Comparison of ENCODE assay signal across 8 cellular contexts in genomic region chr18:54224379-54225014, GRCh38. TPM values are rescaled to one million over a fixed set of nuclear protein-coding genes. Genes with fewer than 3 reads are reported as not detected.
DNase-seq lines count a peak whose midpoint lies in the region; ATAC-seq and TF ChIP-seq lines count a peak whose summit lies in the region.

Gene MBD2 (minus strand): TSS chr18:54224669. CDS start chr18:54224559, 110 bp downstream.

- peak within 1 kb of the TSS; percentile 88 to 96 (median 96) for H3K27ac Mint-ChIP-seq in CD4-positive, CD25-positive, alpha-beta regulatory T cell
- H3K27ac Mint-ChIP-seq in activated CD4-positive, alpha-beta memory T cell treated with anti-CD3 and anti-CD28 coated beads for 36 hours, result peak within 1 kb of the TSS; percentile 96

- peak within 1 kb of the TSS; percentile 86 for H3K27ac ChIP-seq in CD4-positive, CD25-positive, alpha-beta regulatory T cell (ENCODE audit: insufficient read depth, low read length, poor library complexity, severe bottlenecking)
- H3K27ac ChIP-seq in dorsolateral prefrontal cortex (peak within 1 kb of the TSS in 54 of 59 donors; percentile 3 to 82 (median 69)), right lobe of liver (peak within 1 kb of the TSS; percentile 65 to 74 (median 69))

- CTCF ChIA-PET in activated CD4-positive, alpha-beta memory T cell treated with anti-CD3 and anti-CD28 coated beads for 36 hours (lab: Charles Lee), result interaction anchor here (0.8 to 2.5 kb wide), 7 partner anchors 13 to 133 kb away, joined by 3 to 17 read pairs (median 4); partner anchors contain the start of genes C18orf54 and POLI

- H3K4me1 ChIP-seq in CD4-positive, CD25-positive, alpha-beta regulatory T cell (ENCODE audit: control insufficient read depth, insufficient read depth, low read length, poor library complexity, severe bottlenecking), result peaks cover 42% of the 10 kb centered on the region
- H3K4me1 ChIP-seq in right lobe of liver, result peaks cover 0 to 20% (median 3%) of the 10 kb centered on the region in 4 donors

- H3K27me3 Mint-ChIP-seq in CD4-positive, CD25-positive, alpha-beta regulatory T cell, result peaks cover 4% of the 10 kb centered on the region
- no peaks in the 10 kb centered on the region for H3K27me3 Mint-ChIP-seq in activated CD4-positive, alpha-beta memory T cell treated with anti-CD3 and anti-CD28 coated beads for 36 hours

- ATAC-seq in CD4-positive, CD25-positive, alpha-beta regulatory T cell (ENCODE audit: low read depth in 2 of 2), result peak; percentile 92 to 95
- ATAC-seq in GM19397 (IDR thresholded peaks at IDR 0.05; ENCODE audit: unreplicated experiment), result peak; percentile 89
- ATAC-seq in HG03571 (IDR thresholded peaks at IDR 0.05; ENCODE audit: unreplicated experiment), result peak; percentile 88
- peak; percentile 99 to 100 (median 100) for ATAC-seq in right lobe of liver

- peaks cover 5% of the 10 kb centered on the region for H3K36me3 Mint-ChIP-seq in CD4-positive, CD25-positive, alpha-beta regulatory T cell
- peaks cover 19% of the 10 kb centered on the region for H3K36me3 Mint-ChIP-seq in activated CD4-positive, alpha-beta memory T cell treated with anti-CD3 and anti-CD28 coated beads for 36 hours

- peaks cover 19 to 48% (median 38%) of the 10 kb centered on the region in 4 donors for H3K4me1 Mint-ChIP-seq in CD4-positive, CD25-positive, alpha-beta regulatory T cell
- peaks cover 44% of the 10 kb centered on the region for H3K4me1 Mint-ChIP-seq in activated CD4-positive, alpha-beta memory T cell treated with anti-CD3 and anti-CD28 coated beads for 36 hours (ENCODE audit: low read depth)

- no peaks in the 10 kb centered on the region for H3K36me3 ChIP-seq in CD4-positive, CD25-positive, alpha-beta regulatory T cell (ENCODE audit: control insufficient read depth, insufficient read depth, low read length)
- no peaks in the 10 kb centered on the region for H3K36me3 ChIP-seq in right lobe of liver

- no peaks in the 10 kb centered on the region for H3K27me3 ChIP-seq in CD4-positive, CD25-positive, alpha-beta regulatory T cell (ENCODE audit: control insufficient read depth, insufficient read depth, low read length)
- H3K27me3 ChIP-seq in dorsolateral prefrontal cortex, result no peaks in the 10 kb centered on the region
- H3K27me3 ChIP-seq in right lobe of liver, result no peaks in the 10 kb centered on the region

- POLR2A ChIA-PET in activated CD4-positive, alpha-beta memory T cell treated with anti-CD3 and anti-CD28 coated beads for 36 hours (lab: Charles Lee), result interaction anchor here (0.6 to 1.4 kb wide), 5 partner anchors 40 to 76 kb away, joined by 3 to 14 read pairs (median 5); partner anchors contain the start of gene POLI

- intact Hi-C loops in activated CD4-positive, alpha-beta memory T cell treated with anti-CD3 and anti-CD28 coated beads for 36 hours (cut with micrococcal nuclease), result loop anchor here (1.0 to 10.0 kb wide), 4 partner anchors 22 to 720 kb away; partner anchors contain the start of genes C18orf54 and STARD6
- intact Hi-C loops in dorsolateral prefrontal cortex (cut with DNase I), result loop anchor here (1.0 to 5.0 kb wide), 4 partner anchors 44 to 133 kb away; partner anchors contain the start of genes C18orf54 (in 2 of the 2), POLI (in 2 of the 2) and STARD6 (in 2 of the 2)
- intact Hi-C loops in right lobe of liver (cut with DNase I), result no loop called here

- H3K4me3 ChIP-seq in CD4-positive, CD25-positive, alpha-beta regulatory T cell (ENCODE audit: low read depth, low read length), result peak within 1 kb of the TSS; percentile 80
- peak within 1 kb of the TSS; percentile 49 to 81 (median 72) for H3K4me3 ChIP-seq in dorsolateral prefrontal cortex
- peak within 1 kb of the TSS; percentile 56 to 70 (median 58) for H3K4me3 ChIP-seq in right lobe of liver

- no peaks in the 10 kb centered on the region for H3K9me3 ChIP-seq in CD4-positive, CD25-positive, alpha-beta regulatory T cell (ENCODE audit: control insufficient read depth in 2 of 2, low read length in 2 of 2)
- no peaks in the 10 kb centered on the region for H3K9me3 ChIP-seq in right lobe of liver

- peak; percentile 80 for TF ChIP-seq POLR2A in right lobe of liver (IDR thresholded peaks at IDR 0.05)

- H3K4me3 Mint-ChIP-seq in CD4-positive, CD25-positive, alpha-beta regulatory T cell, result peak within 1 kb of the TSS; percentile 89 to 99 (median 94)
- peak within 1 kb of the TSS; percentile 88 for H3K4me3 Mint-ChIP-seq in activated CD4-positive, alpha-beta memory T cell treated with anti-CD3 and anti-CD28 coated beads for 36 hours

- peak in 50 of 56 donors; percentile 11 to 64 (median 46) for TF ChIP-seq CTCF in dorsolateral prefrontal cortex (IDR thresholded peaks at IDR 0.05 in 54 of 56, conservative IDR thresholded peaks at IDR 0.05 in 2 of 56; ENCODE audit: low read depth in 1 of 56, partially characterized antibody in 56 of 56)
- peak in 3 of 4 donors; percentile 10 to 31 (median 27) for TF ChIP-seq CTCF in right lobe of liver (IDR thresholded peaks at IDR 0.05)

- DNase-seq in CD4-positive, CD25-positive, alpha-beta regulatory T cell, result peak; percentile 91 to 96 (median 92)
- peak; percentile 98 for DNase-seq in NCI-H82 (lab: John Stamatoyannopoulos, UW)
- peak; percentile 96 for DNase-seq in activated CD4-positive, alpha-beta memory T cell treated with anti-CD3 and anti-CD28 coated beads for 36 hours
- DNase-seq in dorsolateral prefrontal cortex, result peak; percentile 87 to 96 (median 93)
- DNase-seq in right lobe of liver, result peak; percentile 96
- peak; percentile 92 to 93 for DNase-seq in stimulated activated CD4-positive, alpha-beta T cell treated with anti-CD3 and anti-CD28 coated beads, Interleukin-4, amount 100 ng/mL, for 4 hours

- H3K9me3 Mint-ChIP-seq in CD4-positive, CD25-positive, alpha-beta regulatory T cell, result no peaks in the 10 kb centered on the region
- H3K9me3 Mint-ChIP-seq in activated CD4-positive, alpha-beta memory T cell treated with anti-CD3 and anti-CD28 coated beads for 36 hours, result no peaks in the 10 kb centered on the region

- 0% methylated on average over 9 of the region's 66 CpGs for WGBS in right lobe of liver (ENCODE audit: insufficient coverage, low coverage, low lambda C conversion rate, missing lambda C conversion rate)

RNA-seq across cellular contexts. Expression of gene MBD2, which starts in this region (rescaled TPM):
- total RNA-seq in CD4-positive, CD25-positive, alpha-beta regulatory T cell, result 132 TPM
- 10 to 100 TPM in 3 of 4 donors, 1 to 10 TPM in 1; 8.4 to 26.8 (median 18.5) TPM for polyA plus RNA-seq in CD4-positive, CD25-positive, alpha-beta regulatory T cell
- total RNA-seq in activated CD4-positive, alpha-beta memory T cell treated with anti-CD3 and anti-CD28 coated beads for 36 hours, result 100 to 1,000 TPM; 131 to 140 TPM
- 10 to 100 TPM; 22.9 to 55.8 (median 36.4) TPM for total RNA-seq in dorsolateral prefrontal cortex
- total RNA-seq in right lobe of liver, result 10 to 100 TPM; 13.7 to 47.7 (median 29.4) TPM

Comparison
In these comparisons a context has a peak if more than half of its experiments do, and no peak if none do; other contexts are left out.
1. Peak in every context shown above with its lines: DNase-seq, ATAC-seq, H3K4me3 ChIP-seq and H3K27ac ChIP-seq.
2. intact Hi-C loops: an anchor here in activated CD4-positive, alpha-beta memory T cell treated with anti-CD3 and anti-CD28 coated beads for 36 hours (1.0 to 10.0 kb wide) and dorsolateral prefrontal cortex (1.0 to 5.0 kb wide); none called in right lobe of liver.